1 cellular context compared by ENCODE assay signal in the genomic region with DNA sequence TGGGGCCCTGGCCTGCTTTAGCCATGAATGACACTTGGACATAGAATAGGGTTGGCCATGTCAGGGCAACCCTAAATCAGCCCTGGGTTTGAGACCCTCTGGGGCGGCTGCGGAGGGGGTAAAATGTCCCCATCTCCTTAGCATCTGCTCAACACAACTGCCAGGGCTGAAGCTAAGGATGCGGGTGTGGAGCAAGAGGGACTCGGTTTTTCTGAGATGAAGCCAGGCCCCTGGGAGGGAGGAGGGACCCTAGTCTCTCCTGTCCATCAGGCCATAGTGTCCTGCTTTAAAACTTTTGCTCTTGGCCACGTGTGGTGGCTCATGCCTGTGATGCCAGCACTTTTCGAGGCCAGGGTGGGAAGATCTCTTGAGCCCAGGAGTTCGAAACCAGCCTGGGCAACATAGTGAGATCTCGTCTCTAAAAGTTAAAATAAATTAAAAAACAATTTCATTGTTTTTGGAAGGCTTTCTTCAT.
TF ChIP-seq lines count a peak whose summit lies in the region.

No MANE protein-coding gene starts in this region.

TF ChIP-seq in IMR-90, 13 proteins besides CTCF, POLR2A, EP300 and RAD21:
- TF ChIP-seq CEBPB (IDR thresholded peaks at IDR 0.05; ENCODE audit: low read depth, low read length): no peak
